In the genomic region with DNA sequence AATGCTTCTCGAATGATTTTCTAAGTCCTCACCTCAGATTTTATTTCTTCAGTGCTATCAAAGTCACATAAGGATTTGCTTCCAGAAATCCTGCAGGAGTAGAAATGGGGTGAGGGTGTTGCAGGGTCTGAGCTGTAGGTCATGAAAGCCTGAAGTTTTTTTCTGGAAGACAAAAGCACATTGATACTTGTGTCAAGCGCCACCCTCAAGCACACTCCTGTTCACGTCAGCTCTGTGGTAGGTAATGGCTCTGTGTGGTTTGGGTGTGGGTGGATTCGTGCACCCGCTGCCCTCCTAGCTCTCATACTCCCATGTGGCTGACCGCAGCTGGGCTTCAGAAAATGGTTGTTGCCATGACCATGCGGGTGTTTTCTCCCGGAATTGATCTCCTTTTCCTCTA, we compare ENCODE assay signal across 8 cellular contexts. TPM values are rescaled to one million over a fixed set of nuclear protein-coding genes. Genes with fewer than 3 reads are reported as not detected.
DNase-seq lines count a peak whose midpoint lies in the region; ATAC-seq and TF ChIP-seq lines count a peak whose summit lies in the region.

No MANE protein-coding gene starts in this region.

- H3K4me1 Mint-ChIP-seq in brain: peaks cover 53% of the 10 kb centered on the region

- peak overlapping the region; percentile 70 for H2AK9ac ChIP-seq in IMR-90 (replicated peaks; ENCODE audit: low read depth, low read length, poor library complexity)

- peak overlapping the region; percentile 96 to 100 (median 99) for H3K27ac Mint-ChIP-seq in brain

- H3K23ac ChIP-seq in IMR-90 (ENCODE audit: low read depth, low read length): peak overlapping the region; percentile 70

- peak; percentile 5; the same call in 1 of the 2 replicates for ATAC-seq in IMR-90 (ENCODE audit: low read depth)

- no peak overlapping the region for H3K4me3 ChIP-seq in IMR-90 (ENCODE audit: insufficient read depth, low read depth, low read length)
- H3K4me3 ChIP-seq in thyroid gland (replicated peaks in 1 of 3): no peak overlapping the region

- H3K27me3 ChIP-seq in IMR-90 (ENCODE audit: control insufficient read depth, insufficient read depth, low read length): no peaks in the 10 kb centered on the region
- no peaks in the 10 kb centered on the region for H3K27me3 ChIP-seq in thyroid gland

- no CpG with 5 or more reads among the region's 8 CpGs for WGBS in IMR-90 (ENCODE audit: extremely low coverage in 2 of 2, insufficient read length in 1 of 2), 2 experiments
- 64 to 71% methylated on average over 8 of the region's 8 CpGs for WGBS in thyroid gland, 2 donors

- H3K9me1 ChIP-seq in IMR-90 (ENCODE audit: insufficient read depth, low read length): peaks cover 3% of the 10 kb centered on the region; the same call in 1 of the 2 replicates

- peak overlapping the region; percentile 10; the same call in 1 of the 2 replicates for H3K9ac ChIP-seq in IMR-90 (ENCODE audit: low read depth, low read length)

- H3K4me1 ChIP-seq in IMR-90 (ENCODE audit: control insufficient read depth, insufficient read depth, low read length): peaks cover 12% of the 10 kb centered on the region
- H3K4me1 ChIP-seq in thyroid gland: peaks cover 0 to 6% of the 10 kb centered on the region in 2 donors

- peak overlapping the region; percentile 72 for H3K18ac ChIP-seq in IMR-90 (ENCODE audit: low read depth, low read length)

- H2AFZ ChIP-seq in IMR-90 (replicated peaks; ENCODE audit: low read length, poor library complexity): peak overlapping the region; percentile 88

- peak overlapping the region; percentile 45 to 91 for H4K8ac ChIP-seq in IMR-90 (ENCODE audit: low read depth in 2 of 2, low read length in 2 of 2)

- CTCF ChIA-PET in IMR-90 (lab: Yijun Ruan, JAX): interaction anchor here (0.7 to 1.9 kb wide), 4 partner anchors 11 to 81 kb away, joined by 3 to 9 read pairs (median 3); no protein-coding TSS in a partner anchor

- TF ChIP-seq CTCF in IMR-90 (conservative IDR thresholded peaks at IDR 0.05; ENCODE audit: low read depth, low read length) (no peak), brain (conservative IDR thresholded peaks at IDR 0.05) (no peak), thyroid gland (IDR thresholded peaks at IDR 0.05) (no peak)

- no TSS peak for BruUV-seq in IMR-90 (replicated peaks; lab: Mats Ljungman, UMichigan)

- POLR2A ChIA-PET in IMR-90 (lab: Charles Lee; ENCODE audit: unreplicated experiment): interaction anchor here (0.6 to 1.2 kb wide), 2 partner anchors 14 to 57 kb away, joined by 3 read pairs; no protein-coding TSS in a partner anchor

- no peaks in the 10 kb centered on the region for H3K79me1 ChIP-seq in IMR-90 (ENCODE audit: low read depth in 1 of 2, low read length in 2 of 2)

- in situ Hi-C loops in IMR-90 (cut with MboI; ENCODE audit: low sequenced_read_pairs): no loop called here

- peak overlapping the region; percentile 90 for H2BK120ac ChIP-seq in IMR-90 (ENCODE audit: low read depth, low read length)

- peaks cover 0 to 3% (median 0%) of the 10 kb centered on the region in 5 experiments for H3K9me3 Mint-ChIP-seq in brain

- intact Hi-C loops in IMR-90 (cut with micrococcal nuclease): no loop called here
- intact Hi-C loops in thyroid gland (cut with DNase I): no loop called here

- peak overlapping the region; percentile 49 for H3K14ac ChIP-seq in IMR-90 (replicated peaks; ENCODE audit: low read depth, low read length)

- peak overlapping the region; percentile 70 to 81 (median 75) for H3K4me3 Mint-ChIP-seq in brain

- no peaks in the 10 kb centered on the region for H3K9me3 ChIP-seq in IMR-90 (ENCODE audit: control insufficient read depth, insufficient read depth, low read length)
- H3K9me3 ChIP-seq in thyroid gland: no peaks in the 10 kb centered on the region

- peak overlapping the region; percentile 42 for H2BK5ac ChIP-seq in IMR-90 (ENCODE audit: low read depth, low read length, poor library complexity, severe bottlenecking)

- H4K5ac ChIP-seq in IMR-90 (ENCODE audit: low read depth, low read length): peak overlapping the region; percentile 28

- H3K27me3 Mint-ChIP-seq in brain: no peaks in the 10 kb centered on the region

- peak overlapping the region; percentile 79; the same call in 1 of the 2 replicates for H4K91ac ChIP-seq in IMR-90 (ENCODE audit: insufficient read depth, low read depth, low read length)

- TF ChIP-seq RAD21 in IMR-90 (IDR thresholded peaks at IDR 0.05; ENCODE audit: low read length): no peak

- H3K27ac ChIP-seq in IMR-90 (ENCODE audit: insufficient read depth, low read length): peak overlapping the region; percentile 64
- peak overlapping the region; percentile 33 to 59 (median 55) for H3K27ac ChIP-seq in thyroid gland

- H3K4ac ChIP-seq in IMR-90 (ENCODE audit: low read depth, low read length): peak overlapping the region; percentile 68

- no peak for TF ChIP-seq POLR2A in IMR-90 (IDR thresholded peaks at IDR 0.05; ENCODE audit: low read depth, low read length)
- no peak for TF ChIP-seq POLR2A in thyroid gland (IDR thresholded peaks at IDR 0.05)

- H2BK20ac ChIP-seq in IMR-90 (ENCODE audit: low read depth, low read length): peak overlapping the region; percentile 91

- H2AK5ac ChIP-seq in IMR-90 (ENCODE audit: low read depth, low read length): peak overlapping the region; percentile 97

- peaks cover 2% of the 10 kb centered on the region; the same call in 1 of the 2 replicates for H3K36me3 ChIP-seq in IMR-90 (ENCODE audit: control insufficient read depth, insufficient read depth, low read length)
- H3K36me3 ChIP-seq in thyroid gland: no peaks in the 10 kb centered on the region

- H3K4me2 ChIP-seq in IMR-90 (ENCODE audit: low read depth, low read length): no peak overlapping the region; the same call in 1 of the 2 replicates

- dilution Hi-C loops in IMR-90 (cut with HindIII; ENCODE audit: low sequenced_read_pairs, unreplicated experiment): no loop called here

- H2BK15ac ChIP-seq in IMR-90 (ENCODE audit: low read depth, low read length): peak overlapping the region; percentile 77; the same call in 1 of the 3 replicates

- peak overlapping the region; percentile 64; the same call in 1 of the 2 replicates for H3K56ac ChIP-seq in IMR-90 (ENCODE audit: extremely low read depth, insufficient read depth, low read length)

- H3K36me3 Mint-ChIP-seq in brain: no peaks in the 10 kb centered on the region

- DNase-seq in IMR-90 (peak; percentile 74), left kidney (ENCODE audit: low read depth, low spot score) (peak; percentile 19), thyroid gland (no peak), NCI-H1048 (lab: John Stamatoyannopoulos, UW) (no peak), NCI-H2196 (lab: John Stamatoyannopoulos, UW; ENCODE audit: unreplicated experiment) (no peak), NCI-H1105 (lab: John Stamatoyannopoulos, UW) (no peak), superior temporal gyrus (ENCODE audit: extremely low spot score) (no peak)

- H4K20me1 ChIP-seq in IMR-90 (ENCODE audit: insufficient read depth, low read length): no peaks in the 10 kb centered on the region

TF ChIP-seq in IMR-90, 13 proteins besides CTCF, POLR2A, EP300 and RAD21:
- TF ChIP-seq MAZ (IDR thresholded peaks at IDR 0.05; ENCODE audit: borderline replicate concordance, low read depth, low read length): no peak
- no peak for TF ChIP-seq SMC3 (IDR thresholded peaks at IDR 0.05; ENCODE audit: low read depth, low read length)
- TF ChIP-seq, protein P1, sequence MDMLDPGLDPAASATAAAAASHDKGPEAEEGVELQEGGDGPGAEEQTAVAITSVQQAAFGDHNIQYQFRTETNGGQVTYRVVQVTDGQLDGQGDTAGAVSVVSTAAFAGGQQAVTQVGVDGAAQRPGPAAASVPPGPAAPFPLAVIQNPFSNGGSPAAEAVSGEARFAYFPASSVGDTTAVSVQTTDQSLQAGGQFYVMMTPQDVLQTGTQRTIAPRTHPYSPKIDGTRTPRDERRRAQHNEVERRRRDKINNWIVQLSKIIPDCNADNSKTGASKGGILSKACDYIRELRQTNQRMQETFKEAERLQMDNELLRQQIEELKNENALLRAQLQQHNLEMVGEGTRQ (IDR thresholded peaks at IDR 0.05; ENCODE audit: low read depth, low read length): no peak
- no peak for TF ChIP-seq RFX5 (IDR thresholded peaks at IDR 0.05; ENCODE audit: low read depth, low read length)
- no peak for TF ChIP-seq BHLHE40 (IDR thresholded peaks at IDR 0.05; ENCODE audit: low read depth, low read length)
- TF ChIP-seq NFE2L2 (IDR thresholded peaks at IDR 0.05; ENCODE audit: low read depth, low read length): no peak
- TF ChIP-seq CEBPB (IDR thresholded peaks at IDR 0.05; ENCODE audit: low read depth, low read length): no peak
- TF ChIP-seq RCOR1 (IDR thresholded peaks at IDR 0.05; ENCODE audit: insufficient replicate concordance, low read length): no peak
- TF ChIP-seq, protein P2, sequence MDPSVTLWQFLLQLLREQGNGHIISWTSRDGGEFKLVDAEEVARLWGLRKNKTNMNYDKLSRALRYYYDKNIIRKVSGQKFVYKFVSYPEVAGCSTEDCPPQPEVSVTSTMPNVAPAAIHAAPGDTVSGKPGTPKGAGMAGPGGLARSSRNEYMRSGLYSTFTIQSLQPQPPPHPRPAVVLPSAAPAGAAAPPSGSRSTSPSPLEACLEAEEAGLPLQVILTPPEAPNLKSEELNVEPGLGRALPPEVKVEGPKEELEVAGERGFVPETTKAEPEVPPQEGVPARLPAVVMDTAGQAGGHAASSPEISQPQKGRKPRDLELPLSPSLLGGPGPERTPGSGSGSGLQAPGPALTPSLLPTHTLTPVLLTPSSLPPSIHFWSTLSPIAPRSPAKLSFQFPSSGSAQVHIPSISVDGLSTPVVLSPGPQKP (IDR thresholded peaks at IDR 0.05; ENCODE audit: borderline replicate concordance, low read depth, low read length): no peak
- no peak for TF ChIP-seq FOS (IDR thresholded peaks at IDR 0.05; ENCODE audit: low read depth, low read length)
- no peak for TF ChIP-seq CHD1 (IDR thresholded peaks at IDR 0.05; ENCODE audit: low read depth, low read length)
- no peak for TF ChIP-seq MAFK (IDR thresholded peaks at IDR 0.05; ENCODE audit: low read depth, low read length)
- TF ChIP-seq MXI1 (IDR thresholded peaks at IDR 0.05; ENCODE audit: borderline replicate concordance, low read depth, low read length): no peak
TF ChIP-seq in IMR-90: peak in this region for 0.

RNA-seq across cellular contexts. Expression of a gene that starts 39.9 kb away (rescaled TPM):
- total RNA-seq in IMR-90 (2012; rRNA removed) (0.18 and 0.28 TPM in 2 replicates), thyroid gland (1 to 10 TPM in 1 of 4 donors, not detected in 3; 6.2 TPM)
- polyA plus RNA-seq in IMR-90 (2012; rRNA removed) (0.07 and 0.55 TPM in 2 replicates), brain (ENCODE audit: insufficient read depth, low read depth, low replicate concordance) (not detected)
- polyA plus RNA-seq in IMR-90 (2012; cell fraction: cytosol; rRNA removed): 0.08 TPM in 1 of 2 replicates, not detected in the other
- 0.17 and 1.3 TPM in 2 replicates for polyA plus RNA-seq in IMR-90 (2012; cell fraction: nucleus; rRNA removed; ENCODE audit: low replicate concordance)

RNA-seq across cellular contexts. Expression of a gene that starts 59.8 kb away (rescaled TPM):
- total RNA-seq in IMR-90 (2012; rRNA removed): 16.7 and 23.1 TPM in 2 replicates
- polyA plus RNA-seq in IMR-90 (2012; rRNA removed): 7.1 and 9.3 TPM in 2 replicates
- polyA plus RNA-seq in IMR-90 (2012; cell fraction: cytosol; rRNA removed): 2.5 and 2.8 TPM in 2 replicates
- polyA plus RNA-seq in IMR-90 (2012; cell fraction: nucleus; rRNA removed; ENCODE audit: low replicate concordance): 1.5 and 3.4 TPM in 2 replicates
- 19.0 TPM for polyA plus RNA-seq in brain (ENCODE audit: insufficient read depth, low read depth, low replicate concordance)
- 10 to 100 TPM in 1 of 4 donors, 1 to 10 TPM in 3; 1.3 to 15.5 (median 6.1) TPM for total RNA-seq in thyroid gland

Comparison
In these comparisons a context has a peak if more than half of its experiments do, and no peak if none do; other contexts are left out.
1. DNase-seq: peak in IMR-90 (single experiment) and left kidney (single experiment); none in thyroid gland (0 of 2), NCI-H1048 (single experiment), NCI-H2196 (single experiment), NCI-H1105 (single experiment) and superior temporal gyrus (single experiment).